Comparison of ENCODE assay signal across 8 cellular contexts in genomic region chr10:104353325-104354048, GRCh38. TPM values are rescaled to one million over a fixed set of nuclear protein-coding genes. Genes with fewer than 3 reads are reported as not detected.
DNase-seq lines count a peak whose midpoint lies in the region; ATAC-seq and TF ChIP-seq lines count a peak whose summit lies in the region.

CFAP58 (plus strand) TSS chr10:104353833; CDS start chr10:104353898, 65 bp downstream.

- H3K27me3 Mint-ChIP-seq in activated B cell treated with CpG ODN at 0.5 μM for 24 hours = no peaks in the 10 kb centered on the region

- POLR2A ChIA-PET in activated B cell treated with CpG ODN at 0.5 μM for 24 hours (lab: Charles Lee) = interaction anchor here (0.6 to 5.2 kb wide), 7 partner anchors 15 to 84 kb away, joined by 3 to 73 read pairs (median 4); partner anchors contain the start of genes GSTO2 and ITPRIP

- peak within 1 kb of the TSS; percentile 57 for H3K27ac Mint-ChIP-seq in activated B cell treated with CpG ODN at 0.5 μM for 24 hours

- peaks cover 11% of the 10 kb centered on the region for H3K4me1 Mint-ChIP-seq in activated B cell treated with CpG ODN at 0.5 μM for 24 hours

- DNase-seq in ACHN (peak; percentile 96), NCI-H2171 (lab: John Stamatoyannopoulos, UW) (peak; percentile 87), activated B cell treated with CpG ODN at 0.5 μM for 24 hours (peak; percentile 83), caudate nucleus (lab: John Stamatoyannopoulos, UW) (peak in 60 of 61 donors; percentile 27 to 97 (median 82)), kidney epithelial cell (ENCODE audit: low read depth) (no peak)
- peak; percentile 68 to 84 (median 78) for DNase-seq in stimulated activated CD4-positive, alpha-beta T cell treated with anti-CD3 and anti-CD28 coated beads, Interleukin-1b, Interleukin-23, amount 100 ng/mL, for 24 hours (ENCODE audit: low read depth in 4 of 4, low spot score in 1 of 4)

- intact Hi-C loops in activated B cell treated with CpG ODN at 0.5 μM for 24 hours (cut with micrococcal nuclease) = loop anchor here (1.0 to 5.0 kb wide), 4 partner anchors 84 to 661 kb away; partner anchors contain the start of genes CFAP43, GSTO2 and STN1

- H3K36me3 Mint-ChIP-seq in activated B cell treated with CpG ODN at 0.5 μM for 24 hours (ENCODE audit: low read depth) = peaks cover 2% of the 10 kb centered on the region

- peaks cover 2% of the 10 kb centered on the region for H3K27me3 ChIP-seq in kidney epithelial cell (ENCODE audit: control insufficient read depth, insufficient read depth, low read length)

- peak within 1 kb of the TSS; percentile 33 for H3K27ac ChIP-seq in caudate nucleus (ENCODE audit: low read depth, low read length)

- H3K9me3 Mint-ChIP-seq in activated B cell treated with CpG ODN at 0.5 μM for 24 hours = no peaks in the 10 kb centered on the region

- no peak within 1 kb of the TSS for H3K4me3 Mint-ChIP-seq in activated B cell treated with CpG ODN at 0.5 μM for 24 hours

- TF ChIP-seq CTCF in activated B cell treated with CpG ODN at 0.5 μM for 24 hours (IDR thresholded peaks at IDR 0.05) (no peak), kidney epithelial cell (IDR thresholded peaks at IDR 0.05; ENCODE audit: insufficient read depth, low read length, poor library complexity, severe bottlenecking) (peak; percentile 78)

- CTCF ChIA-PET in activated B cell treated with CpG ODN at 0.5 μM for 24 hours (lab: Charles Lee) = interaction anchor here (0.9 to 2.5 kb wide), 13 partner anchors 12 to 80 kb away, joined by 3 to 38 read pairs (median 4); no protein-coding TSS in a partner anchor

- no peaks in the 10 kb centered on the region for H3K36me3 ChIP-seq in kidney epithelial cell (ENCODE audit: control insufficient read depth, insufficient read depth, low read length)

- H3K4me3 ChIP-seq in kidney epithelial cell (ENCODE audit: low read depth, low read length) = peak within 1 kb of the TSS; percentile 59

- in situ Hi-C loops in ACHN (cut with HindIII; ENCODE audit: low pct_ligation_motif_present, low pct_unique_long_range_greater_than_20kb, low sequenced_read_pairs) = no loop called here

- ATAC-seq in GM18907 (IDR thresholded peaks at IDR 0.05; ENCODE audit: unreplicated experiment) = peak; percentile 76
- peak; percentile 58 for ATAC-seq in HG03108 (IDR thresholded peaks at IDR 0.05; ENCODE audit: unreplicated experiment)
- peak; percentile 77 for ATAC-seq in activated B cell treated with CpG ODN at 0.5 μM for 24 hours (ENCODE audit: low read depth)

RNA-seq across cellular contexts. Expression of gene CFAP58, which starts in this region (rescaled TPM):
- not detected in 2 replicates for total RNA-seq in activated B cell treated with CpG ODN at 0.5 μM for 24 hours
- total RNA-seq in kidney epithelial cell = 0.75 TPM in 2 replicates

Comparison
In these comparisons a context has a peak if more than half of its experiments do, and no peak if none do; other contexts are left out.
1. Peak in DNase-seq and ATAC-seq in activated B cell treated with CpG ODN at 0.5 μM for 24 hours; RNA of the gene not detected or under 1 TPM.